Comparison of ENCODE assay signal across 1 cellular context in genomic region chr7:15753834-15754600, GRCh38.
TF ChIP-seq lines count a peak whose summit lies in the region.

No MANE protein-coding gene starts in this region.

TF ChIP-seq in GM23338, 12 proteins besides CTCF, POLR2A, EP300 and RAD21 (continued from another document):
- TF ChIP-seq ZNF462 (CRISPR knock-in tag; IDR thresholded peaks at IDR 0.05) (no peak), EZH2phosphoT487 (IDR thresholded peaks at IDR 0.05; ENCODE audit: unreplicated experiment) (no peak), REST (IDR thresholded peaks at IDR 0.05; ENCODE audit: unreplicated experiment) (no peak), JUNB (IDR thresholded peaks at IDR 0.05; ENCODE audit: unreplicated experiment) (no peak)
TF ChIP-seq in GM23338: peak in this region for 0.
